18 cellular contexts compared by ENCODE assay signal in the genomic region with DNA sequence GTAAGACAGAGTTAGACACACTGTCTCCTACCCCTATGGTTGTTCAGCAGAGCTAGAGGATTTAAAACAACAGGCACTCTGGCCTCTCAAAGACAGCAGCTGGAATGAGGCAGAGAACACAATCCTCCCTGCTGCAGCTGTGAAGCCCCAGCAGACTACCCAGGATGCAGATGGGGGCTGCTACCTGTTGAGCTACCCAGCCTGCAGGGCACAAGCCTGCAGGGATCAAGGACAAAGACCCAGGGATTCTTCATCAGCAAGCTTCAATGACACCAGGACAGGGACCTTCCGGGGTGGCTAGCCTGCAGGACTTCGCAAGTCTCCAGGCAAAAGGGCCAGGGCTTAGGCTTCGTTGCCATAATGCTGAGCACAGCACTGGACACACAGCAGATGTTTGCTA.
DNase-seq lines count a peak whose midpoint lies in the region; TF ChIP-seq lines count a peak whose summit lies in the region.
"Had no signal": no experiment of that assay in that cellular context is flagged by ENCODE, and none has a peak within 500 bp of the region (broad histone marks: within the 10 kb centered on the region; RNA-seq: fewer than 3 reads in every experiment).

No MANE protein-coding gene starts in this region.

- no peaks in the 10 kb centered on the region for H3K4me1 ChIP-seq in HEK293 (ENCODE audit: control insufficient read depth, insufficient read depth, low read length)
- peaks cover 54 to 56% of the 10 kb centered on the region in 2 experiments for H3K4me1 ChIP-seq in neutrophil (ENCODE audit: control insufficient read depth in 1 of 2, insufficient read depth in 1 of 2, low read depth in 1 of 2, low read length in 1 of 2)
- H3K4me1 ChIP-seq: HAP-1 had no signal

- DNase-seq in NCI-H82 (lab: John Stamatoyannopoulos, UW) (peak; percentile 56), NCI-H82 treated with DMSO at 0.1 percent for 48 hours (lab: John Stamatoyannopoulos, UW; ENCODE audit: unreplicated experiment) (no peak), HL-60 (ENCODE audit: low read depth in 1 of 2, low spot score in 1 of 2) (no peak)
- DNase-seq in stimulated activated CD4-positive, alpha-beta T cell treated with anti-CD3 and anti-CD28 coated beads, Interleukin-2, amount 100 ng/mL, for 48 hours: no peak
- DNase-seq: ACHN; BE2C; C1 segment of cervical spinal cord; CD4-positive, CD25-positive, alpha-beta regulatory T cell; CD8-positive, alpha-beta memory T cell; COR-L47; DMS153; DMS79; GDM1; GM23248; IMR-90 had no signal

- H3K9me3 ChIP-seq in HEK293 (ENCODE audit: control insufficient read depth, insufficient read depth, low read depth, low read length) (no peaks in the 10 kb centered on the region), neutrophil (no peaks in the 10 kb centered on the region)
- H3K9me3 ChIP-seq: BE2C, HAP-1 had no signal

- CTCF ChIA-PET in HEK293 (lab: Yijun Ruan, JAX): interaction anchor here (0.8 kb wide), 2 partner anchors 299 to 397 kb away, joined by 3 to 5 read pairs; no protein-coding TSS in a partner anchor

- no peaks in the 10 kb centered on the region for H3K27me3 ChIP-seq in HL-60 (ENCODE audit: insufficient read depth, poor library complexity, severe bottlenecking)
- no peaks in the 10 kb centered on the region for H3K27me3 ChIP-seq in neutrophil
- H3K27me3 ChIP-seq: BE2C had no signal

- H3K4me3 ChIP-seq in HEK293 (ENCODE audit: low read depth, low read length) (no peak overlapping the region), HL-60 (replicated peaks; ENCODE audit: insufficient read depth, low read length) (no peak overlapping the region), neutrophil (ENCODE audit: low read depth in 1 of 2, low read length in 1 of 2) (no peak overlapping the region)
- H3K4me3 ChIP-seq: GM23248, HAP-1 had no signal

- POLR2A ChIA-PET in HEK293 (lab: Yijun Ruan, JAX): no interaction called here

- no peaks in the 10 kb centered on the region for H3K36me3 ChIP-seq in HEK293 (ENCODE audit: control insufficient read depth in 2 of 2, insufficient read depth in 1 of 2, low read length in 2 of 2)
- H3K36me3 ChIP-seq in neutrophil: no peaks in the 10 kb centered on the region
- H3K36me3 ChIP-seq: BE2C, HAP-1 had no signal

- no peak overlapping the region for H3K27ac ChIP-seq in HEK293 (ENCODE audit: extremely low read depth, low read depth, low read length)
- H3K27ac ChIP-seq in HL-60 (replicated peaks): peak overlapping the region; percentile 13; the same call in 1 of the 2 replicates
- H3K27ac ChIP-seq in neutrophil: peak overlapping the region; percentile 23
- H3K27ac ChIP-seq: GM23248 had no signal

- TF ChIP-seq CTCF in HEK293 (tag by site-specific recombination; IDR thresholded peaks at IDR 0.05) (no peak), HL-60 (IDR thresholded peaks at IDR 0.05; ENCODE audit: insufficient read depth, low read length) (no peak), neutrophil (IDR thresholded peaks at IDR 0.05) (no peak)

TF ChIP-seq in HEK293, 187 proteins besides CTCF, POLR2A, EP300 and RAD21:
- TF ChIP-seq KLF1 (tag by site-specific recombination; IDR thresholded peaks at IDR 0.05) (no peak), ZNF473 (tag by site-specific recombination; IDR thresholded peaks at IDR 0.05) (no peak), SCRT1 (tag by site-specific recombination; IDR thresholded peaks at IDR 0.05; ENCODE audit: borderline replicate concordance) (0 out of 2 replicates have a peak, but pooled peaks have one; percentile 19), ZNF366 (tag by site-specific recombination; conservative IDR thresholded peaks at IDR 0.05) (no peak), FEZF1 (tag by site-specific recombination; IDR thresholded peaks at IDR 0.05) (no peak), ZIC2 (tag by site-specific recombination; IDR thresholded peaks at IDR 0.05) (peak; percentile 25; the same call in 1 of the 2 replicates), SCRT2 (tag by site-specific recombination; IDR thresholded peaks at IDR 0.05) (peak; percentile 66), ZNF133 (tag by site-specific recombination; IDR thresholded peaks at IDR 0.05) (no peak)
- TF ChIP-seq, protein P1, sequence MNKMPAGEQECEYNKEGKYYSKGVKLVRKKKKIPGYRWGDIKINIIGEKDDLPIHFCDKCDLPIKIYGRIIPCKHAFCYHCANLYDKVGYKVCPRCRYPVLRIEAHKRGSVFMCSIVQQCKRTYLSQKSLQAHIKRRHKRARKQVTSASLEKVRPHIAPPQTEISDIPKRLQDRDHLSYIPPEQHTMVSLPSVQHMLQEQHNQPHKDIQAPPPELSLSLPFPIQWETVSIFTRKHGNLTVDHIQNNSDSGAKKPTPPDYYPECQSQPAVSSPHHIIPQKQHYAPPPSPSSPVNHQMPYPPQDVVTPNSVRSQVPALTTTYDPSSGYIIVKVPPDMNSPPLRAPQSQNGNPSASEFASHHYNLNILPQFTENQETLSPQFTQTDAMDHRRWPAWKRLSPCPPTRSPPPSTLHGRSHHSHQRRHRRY (tag by site-specific recombination; IDR thresholded peaks at IDR 0.05): no peak
TF ChIP-seq in HEK293: peak in this region for 3.
